1 cellular context compared by ENCODE assay signal in the genomic region with DNA sequence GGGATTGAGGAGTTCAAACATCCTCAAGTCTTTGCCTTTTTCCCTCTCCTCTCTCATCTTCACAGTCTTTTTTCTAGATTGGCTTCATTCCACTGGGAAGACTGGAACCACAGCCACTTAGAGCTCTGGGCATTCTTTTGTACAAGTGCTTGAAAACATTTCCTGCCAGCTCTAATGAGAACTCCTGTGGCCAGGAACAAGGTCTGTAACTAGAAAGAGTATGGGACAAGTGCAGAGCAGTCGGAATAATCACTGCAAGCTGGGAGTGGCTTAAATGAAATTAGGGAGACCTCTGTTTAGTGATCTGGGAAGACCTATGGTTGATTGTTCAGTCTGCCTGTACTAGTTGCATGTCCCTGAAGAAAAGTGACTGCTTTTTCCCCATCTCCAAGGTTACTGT.
TF ChIP-seq lines count a peak whose summit lies in the region.

No MANE protein-coding gene starts in this region.

TF ChIP-seq in HepG2, 621 proteins besides CTCF, POLR2A, EP300 and RAD21:
- TF ChIP-seq ZMAT3 (CRISPR knock-in tag; conservative IDR thresholded peaks at IDR 0.05) (no peak), SMARCE1 (IDR thresholded peaks at IDR 0.05; ENCODE audit: borderline replicate concordance) (no peak), SNAPC2 (CRISPR knock-in tag; IDR thresholded peaks at IDR 0.05) (no peak), ZNF615 (CRISPR knock-in tag; IDR thresholded peaks at IDR 0.05; ENCODE audit: borderline replicate concordance) (no peak), ZC3H13 (CRISPR knock-in tag; IDR thresholded peaks at IDR 0.05) (no peak)
TF ChIP-seq in HepG2: peak in this region for 0.
